In genomic region chr10:98910048-98910447, GRCh38 we compare ENCODE assay signal across 1 cellular context.
TF ChIP-seq lines count a peak whose summit lies in the region.

No MANE protein-coding gene starts in this region.

TF ChIP-seq in K562, 482 proteins besides CTCF, POLR2A, EP300 and RAD21 (continued from another document and continues in another):
- TF ChIP-seq ELF1 (tag; IDR thresholded peaks at IDR 0.05) (peak; percentile 28; the same call in 1 of the 2 replicates), HMG20B (CRISPR knock-in tag; IDR thresholded peaks at IDR 0.05) (no peak), ETV5 (CRISPR knock-in tag; IDR thresholded peaks at IDR 0.05; ENCODE audit: low read depth) (no peak), MTA3 (IDR thresholded peaks at IDR 0.05; ENCODE audit: borderline replicate concordance) (peak; percentile 81), ZBTB8A (IDR thresholded peaks at IDR 0.05; ENCODE audit: partially characterized antibody) (no peak), MLX (CRISPR knock-in tag; conservative IDR thresholded peaks at IDR 0.05) (no peak), PHF20 (IDR thresholded peaks at IDR 0.05; ENCODE audit: partially characterized antibody) (no peak), ATF6 (CRISPR knock-in tag; IDR thresholded peaks at IDR 0.05) (no peak), RBM15 (IDR thresholded peaks at IDR 0.05; ENCODE audit: insufficient read depth, low read length) (no peak), PRPF4 (IDR thresholded peaks at IDR 0.05; ENCODE audit: insufficient read depth, low read depth, low read length, poor library complexity, severe bottlenecking) (no peak), IFI16 (CRISPR knock-in tag; IDR thresholded peaks at IDR 0.05) (no peak), GTF3C2 (IDR thresholded peaks at IDR 0.05; ENCODE audit: borderline replicate concordance, extremely low read depth, insufficient read length) (no peak), KAT8 (IDR thresholded peaks at IDR 0.05; ENCODE audit: low read depth) (no peak), SMARCC2 (IDR thresholded peaks at IDR 0.05; ENCODE audit: low read depth) (peak; percentile 96), MCM7 (IDR thresholded peaks at IDR 0.05) (no peak), HMBOX1 (IDR thresholded peaks at IDR 0.05) (peak; percentile 76), ZNF146 (CRISPR knock-in tag; IDR thresholded peaks at IDR 0.05; ENCODE audit: unreplicated experiment) (no peak), MITF (IDR thresholded peaks at IDR 0.05) (no peak), ZBTB11 (CRISPR knock-in tag; IDR thresholded peaks at IDR 0.05) (peak in 1 of 3 experiments; percentile 57; a peak in 1 of 6 replicates), THRB (CRISPR knock-in tag; conservative IDR thresholded peaks at IDR 0.05) (0 out of 2 replicates have a peak, but pooled peaks have one; percentile 37), POLR2AphosphoS2 (IDR thresholded peaks at IDR 0.05; ENCODE audit: low read length) (no peak), ZBTB7A (IDR thresholded peaks at IDR 0.05; ENCODE audit: borderline replicate concordance, control insufficient read depth, low read depth, low read length) (peak; percentile 72), NCOA6 (IDR thresholded peaks at IDR 0.05) (no peak), ZNF592 (IDR thresholded peaks at IDR 0.05) (peak; percentile 79), BDP1 (IDR thresholded peaks at IDR 0.05; ENCODE audit: insufficient read depth, insufficient read length) (no peak), HEY1 (CRISPR knock-in tag; IDR thresholded peaks at IDR 0.05; ENCODE audit: borderline replicate concordance) (no peak), ZNF655 (CRISPR knock-in tag; IDR thresholded peaks at IDR 0.05) (no peak), PCBP1 (IDR thresholded peaks at IDR 0.05; ENCODE audit: low read depth, low read length, poor library complexity, severe bottlenecking) (no peak), ETV1 (tag; conservative IDR thresholded peaks at IDR 0.05; ENCODE audit: low read depth) (0 out of 2 replicates have a peak, but pooled peaks have one; percentile 12), TCF7L2 (IDR thresholded peaks at IDR 0.05; ENCODE audit: low read depth, low read length) (no peak), ZNF217 (CRISPR knock-in tag; IDR thresholded peaks at IDR 0.05) (no peak), CXXC5 (CRISPR knock-in tag; IDR thresholded peaks at IDR 0.05) (peak; percentile 47), SOX6 (IDR thresholded peaks at IDR 0.05) (peak; percentile 94), PURB (CRISPR knock-in tag; IDR thresholded peaks at IDR 0.05; ENCODE audit: low read depth) (no peak), ZNF143 (CRISPR knock-in tag; IDR thresholded peaks at IDR 0.05) (no peak), RBM22 (IDR thresholded peaks at IDR 0.05; ENCODE audit: low read depth, low read length, poor library complexity, severe bottlenecking) (no peak), GTF2E2 (tag; IDR thresholded peaks at IDR 0.05) (no peak), E2F6 (IDR thresholded peaks at IDR 0.05; ENCODE audit: borderline replicate concordance in 1 of 2, extremely low read depth in 1 of 2, insufficient read depth in 1 of 2, insufficient read length in 1 of 2, low read depth in 1 of 2, low read length in 1 of 2, poor library complexity in 1 of 2, severe bottlenecking in 1 of 2) (no peak), ZNF174 (CRISPR knock-in tag; IDR thresholded peaks at IDR 0.05) (no peak), RBM14 (IDR thresholded peaks at IDR 0.05; ENCODE audit: borderline replicate concordance, insufficient read depth, low read depth, low read length) (no peak)
